Comparison of ENCODE assay signal across 20 cellular contexts in genomic region chr3:196662033-196662432, GRCh38. TPM values are rescaled to one million over a fixed set of nuclear protein-coding genes. Genes with fewer than 3 reads are reported as not detected.
DNase-seq lines count a peak whose midpoint lies in the region; ATAC-seq lines count a peak whose summit lies in the region.
"Had no signal": no experiment of that assay in that cellular context is flagged by ENCODE, and none has a peak within 500 bp of the region (broad histone marks: within the 10 kb centered on the region; RNA-seq: fewer than 3 reads in every experiment).

No MANE protein-coding gene starts in this region.

- ATAC-seq in GM21529 (IDR thresholded peaks at IDR 0.05; ENCODE audit: unreplicated experiment), result no peak
- ATAC-seq: activated CD4-positive, alpha-beta T cell treated with anti-CD3 and anti-CD28 coated beads for 36 hours; activated T-cell treated with anti-CD3 and anti-CD28 coated beads, Interleukin-2, amount 50 U/mL, for 4 hours; gastroesophageal sphincter; naive thymus-derived CD4-positive, alpha-beta T cell; Panc1; right cardiac atrium had no signal

- peak; percentile 56 for DNase-seq in COLO668 (lab: John Stamatoyannopoulos, UW; ENCODE audit: unreplicated experiment)
- DNase-seq in LHCN-M2 (ENCODE audit: low read depth), result peak; percentile 42
- peak; percentile 82 for DNase-seq in NCI-H345 treated with DMSO at 0.1 percent for 48 hours (lab: John Stamatoyannopoulos, UW; ENCODE audit: unreplicated experiment)
- peak; percentile 83 for DNase-seq in myocyte (ENCODE audit: low read depth)
- DNase-seq in epidermal melanocyte (ENCODE audit: insufficient read length, low spot score), result no peak
- DNase-seq in NCI-H774 (lab: John Stamatoyannopoulos, UW), result no peak
- DNase-seq in MV-4-11 (lab: John Stamatoyannopoulos, UW), result no peak
- DNase-seq: activated CD4-positive, alpha-beta T cell treated with anti-CD3 and anti-CD28 coated beads for 36 hours; activated naive CD4-positive, alpha-beta T cell treated with Interleukin-2 at 50 U/mL for 16 hours; activated T-cell treated with anti-CD3 and anti-CD28 coated beads, Interleukin-2, amount 50 U/mL, for 4 hours; effector memory CD4-positive, alpha-beta T cell; naive thymus-derived CD4-positive, alpha-beta T cell; NCI-H1694; NK-92 treated with Interleukin-12 subunit alpha and Interleukin-12 subunit beta, amount 100 ng/mL, for 24 hours; right cardiac atrium; stomach; transverse colon had no signal

RNA-seq across cellular contexts. Expression of gene NRROS, which starts 22.5 kb away (rescaled TPM):
- 1.0 and 2.5 TPM in 2 replicates for total RNA-seq in LHCN-M2 (2014; rRNA removed)
- polyA plus RNA-seq in LHCN-M2 (2012), result 0.73 TPM
- total RNA-seq in myocyte, result 0.59 and 0.99 TPM in 2 replicates
- 0.18 TPM for polyA plus RNA-seq in myocyte (2012)

RNA-seq across cellular contexts. Expression of gene CEP19, which starts 50.0 kb away (rescaled TPM):
- total RNA-seq in LHCN-M2 (2014; rRNA removed) (4.4 and 4.5 TPM in 2 replicates), myocyte (5.9 and 7.2 TPM in 2 replicates)
- 1.7 TPM for polyA plus RNA-seq in LHCN-M2 (2012)
- 3.5 TPM for polyA plus RNA-seq in myocyte (2012)

RNA-seq across cellular contexts. Expression of gene PIGX, which starts 50.1 kb away (rescaled TPM):
- total RNA-seq in LHCN-M2 (2014; rRNA removed), result 26.4 and 31.9 TPM in 2 replicates
- polyA plus RNA-seq in LHCN-M2 (2012), result 10.0 TPM
- 27.7 and 34.1 TPM in 2 replicates for total RNA-seq in myocyte
- 13.2 TPM for polyA plus RNA-seq in myocyte (2012)

Comparison
In these comparisons a context has a peak if more than half of its experiments do, and no peak if none do; other contexts are left out.
1. DNase-seq: peak in COLO668 (single experiment), LHCN-M2 (single experiment), NCI-H345 treated with DMSO at 0.1 percent for 48 hours (single experiment) and myocyte (single experiment); none in epidermal melanocyte (single experiment), NCI-H774 (single experiment) and MV-4-11 (single experiment).